ENCODE assay signal across 9 cellular contexts in the genomic region with DNA sequence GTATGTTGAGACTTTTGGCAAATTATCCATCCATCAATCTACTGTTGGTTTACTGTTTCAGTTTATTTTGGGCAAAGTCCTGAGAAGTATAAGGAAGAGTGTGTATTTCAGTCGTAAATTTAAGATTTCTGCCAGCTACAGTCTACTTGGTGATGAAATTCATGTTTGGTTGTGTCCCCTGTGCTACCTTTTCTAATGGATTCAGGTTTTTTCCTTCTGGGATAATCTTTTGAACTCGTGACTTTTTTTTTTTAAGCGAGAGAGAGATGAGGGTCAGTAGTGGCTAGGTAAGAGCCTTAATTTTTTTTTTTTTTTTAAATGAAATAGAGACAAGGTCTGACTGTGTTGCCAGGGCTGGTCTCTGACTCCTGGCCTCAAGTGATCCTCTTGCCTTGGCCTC. TPM values are rescaled to one million over a fixed set of nuclear protein-coding genes. Genes with fewer than 3 reads are reported as not detected.
A peak's percentile ranks its signal among the peaks of the same experiment; 100 is the strongest.
DNase-seq lines count a peak whose midpoint lies in the region; ATAC-seq, FAIRE-seq and TF ChIP-seq lines count a peak whose summit lies in the region.
"Had no signal": no experiment of that assay in that cellular context is flagged by ENCODE, and none has a peak within 500 bp of the region (broad histone marks: within the 10 kb centered on the region; RNA-seq: fewer than 3 reads in every experiment).

No MANE protein-coding gene starts in this region.

- TF ChIP-seq CTCF in fibroblast of the aortic adventitia (IDR thresholded peaks at IDR 0.05; ENCODE audit: insufficient read depth, low read length) (no peak), retinal pigment epithelial cell (conservative IDR thresholded peaks at IDR 0.05; ENCODE audit: low read depth, low read length) (no peak)

- H3K27me3 Mint-ChIP-seq in T-cell: no peaks in the 10 kb centered on the region

- no peaks in the 10 kb centered on the region for H3K9me3 Mint-ChIP-seq in T-cell

- H3K4me3 ChIP-seq in fibroblast of the aortic adventitia (ENCODE audit: low read depth, low read length) (peak overlapping the region; percentile 96), retinal pigment epithelial cell (ENCODE audit: low read length) (peak overlapping the region; percentile 82)

- H3K4me1 Mint-ChIP-seq in T-cell: peaks cover 42 to 52% (median 51%) of the 10 kb centered on the region in 3 donors

- peak overlapping the region; percentile 91 to 98 (median 94) for H3K4me3 Mint-ChIP-seq in T-cell

- no peak for TF ChIP-seq POLR2A in GM12892 (IDR thresholded peaks at IDR 0.05; ENCODE audit: low read depth, low read length)

- H3K36me3 Mint-ChIP-seq in T-cell: peaks cover 10% of the 10 kb centered on the region

- no peak for ATAC-seq in T-cell (replicated peaks in 1 of 4)
- ATAC-seq in HG02763 (IDR thresholded peaks at IDR 0.05; ENCODE audit: unreplicated experiment): no peak
- no peak for ATAC-seq in GM21737 (IDR thresholded peaks at IDR 0.05; ENCODE audit: unreplicated experiment)
- no peak for ATAC-seq in HG03039 (IDR thresholded peaks at IDR 0.05; ENCODE audit: unreplicated experiment)

- peak; percentile 30 for FAIRE-seq in GM12892 (lab: Jason Lieb, UNC)
- FAIRE-seq: islet of Langerhans had no signal

- POLR2A ChIA-PET in T-cell (lab: Charles Lee): interaction anchor here in 1 of 2 donors (0.5 kb wide), 1 partner anchor 1807 kb away, joined by 3 read pairs; no protein-coding TSS in a partner anchor

- CTCF ChIA-PET in T-cell (lab: Charles Lee): interaction anchor here (0.7 to 1.3 kb wide), 2 partner anchors 27 to 50 kb away, joined by 3 read pairs; no protein-coding TSS in a partner anchor

- DNase-seq in GM12892 (ENCODE audit: insufficient read length) (no peak), T-cell (no peak), fibroblast of the aortic adventitia (ENCODE audit: low read depth) (peak; percentile 19), retinal pigment epithelial cell (ENCODE audit: low read depth) (no peak), anterior cingulate cortex (lab: John Stamatoyannopoulos, UW) (no peak)

- peak overlapping the region; percentile 79 to 83 for H3K27ac Mint-ChIP-seq in T-cell

RNA-seq across cellular contexts. Expression of a gene that starts 0.8 kb away (rescaled TPM):
- polyA plus RNA-seq in GM12892 (2012; ENCODE audit: missing spikeins): 1.4 TPM
- total RNA-seq in T-cell (1 to 10 TPM in 1 of 5 donors, under 1 TPM in 4; 0.22 to 1.3 (median 0.49) TPM), fibroblast of the aortic adventitia (ENCODE audit: low replicate concordance) (0.09 TPM in 1 of 2 replicates, not detected in the other)

RNA-seq across cellular contexts. Expression of a gene that starts 1.1 kb away (rescaled TPM):
- polyA plus RNA-seq in GM12892 (2012; ENCODE audit: missing spikeins): 9.3 TPM
- total RNA-seq in T-cell: 10 to 100 TPM in 3 of 5 donors, 1 to 10 TPM in 2; 9.5 to 12.6 (median 10.7) TPM
- total RNA-seq in fibroblast of the aortic adventitia (ENCODE audit: low replicate concordance): 3.5 and 4.8 TPM in 2 replicates
